In genomic region chr21:29072873-29073221, GRCh38 we compare ENCODE assay signal across 8 cellular contexts. TPM values are rescaled to one million over a fixed set of nuclear protein-coding genes. Genes with fewer than 3 reads are reported as not detected.
A peak's percentile ranks its signal among the peaks of the same experiment; 100 is the strongest.
DNase-seq lines count a peak whose midpoint lies in the region; ATAC-seq and TF ChIP-seq lines count a peak whose summit lies in the region.

No MANE protein-coding gene starts in this region.

- H3K27ac Mint-ChIP-seq in GM23338 (peak overlapping the region; percentile 100), T-cell (peak overlapping the region; percentile 98 to 99), progenitor cell of endocrine pancreas (peak overlapping the region; percentile 100)

- peaks cover 15% of the 10 kb centered on the region for H3K27me3 Mint-ChIP-seq in GM23338 (ENCODE audit: insufficient read depth, low read depth, poor library complexity)
- no peaks in the 10 kb centered on the region for H3K27me3 Mint-ChIP-seq in T-cell
- H3K27me3 Mint-ChIP-seq in progenitor cell of endocrine pancreas: no peaks in the 10 kb centered on the region

- H3K27ac ChIP-seq in GM23338 (ENCODE audit: low read depth): peak overlapping the region; percentile 77

- H3K4me3 ChIP-seq in BE2C (ENCODE audit: low read depth, low read length): peak overlapping the region; percentile 93
- peak overlapping the region; percentile 96 for H3K4me3 ChIP-seq in GM23338

- H3K4me3 Mint-ChIP-seq in GM23338 (peak overlapping the region; percentile 100), T-cell (peak overlapping the region; percentile 98 to 100 (median 100)), progenitor cell of endocrine pancreas (ENCODE audit: low read depth) (peak overlapping the region; percentile 100)

- H3K9me2 ChIP-seq in GM23338 (ENCODE audit: insufficient read depth): no peaks in the 10 kb centered on the region

- H3K36me3 ChIP-seq in BE2C (peaks cover 34% of the 10 kb centered on the region), GM23338 (ENCODE audit: insufficient read depth) (peaks cover 18% of the 10 kb centered on the region)

- H3F3A ChIP-seq in GM23338 (replicated peaks; ENCODE audit: low read depth): no peaks in the 10 kb centered on the region; the same call in 1 of the 2 replicates

- no peak for TF ChIP-seq CTCF in BE2C (IDR thresholded peaks at IDR 0.05; ENCODE audit: low read depth, low read length)
- no peak for TF ChIP-seq CTCF in GM23338 (conservative IDR thresholded peaks at IDR 0.05; ENCODE audit: low read depth in 2 of 2)
- TF ChIP-seq CTCF in progenitor cell of endocrine pancreas (IDR thresholded peaks at IDR 0.05; ENCODE audit: unreplicated experiment): no peak

- CTCF ChIA-PET in T-cell (lab: Charles Lee): interaction anchor here (0.6 to 2.1 kb wide), 4 partner anchors 11 to 51 kb away, joined by 3 to 12 read pairs (median 4); no protein-coding TSS in a partner anchor

- no peaks in the 10 kb centered on the region for H3K9me3 ChIP-seq in BE2C

- H3K4me1 ChIP-seq in BE2C (no peaks in the 10 kb centered on the region), GM23338 (ENCODE audit: insufficient read depth) (peaks cover 10% of the 10 kb centered on the region; the same call in 1 of the 2 replicates)

- peaks cover 34% of the 10 kb centered on the region for H4K20me1 ChIP-seq in GM23338 (replicated peaks; ENCODE audit: insufficient read depth)

- H3K4me2 ChIP-seq in GM23338: peak overlapping the region; percentile 95

- ATAC-seq in GM23338: peak; percentile 6
- ATAC-seq in T-cell (replicated peaks in 1 of 4): no peak
- ATAC-seq in HG02642 (IDR thresholded peaks at IDR 0.05; ENCODE audit: poor library complexity, unreplicated experiment): no peak
- ATAC-seq in GM19467 (IDR thresholded peaks at IDR 0.05; ENCODE audit: unreplicated experiment): no peak

- H3K4me1 Mint-ChIP-seq in GM23338 (peaks cover 16% of the 10 kb centered on the region), T-cell (peaks cover 48 to 64% (median 62%) of the 10 kb centered on the region in 3 donors), progenitor cell of endocrine pancreas (ENCODE audit: low read depth) (peaks cover 18% of the 10 kb centered on the region)

- no peak overlapping the region for H2AFZ ChIP-seq in GM23338

- DNase-seq in BE2C (peak; percentile 17), GM23338 (ENCODE audit: low spot score) (peak; percentile 47), T-cell (no peak), fibroblast of the conjunctiva (ENCODE audit: low read depth) (peak; percentile 3), progenitor cell of endocrine pancreas (ENCODE audit: low spot score, unreplicated experiment) (no peak), KG1 (lab: John Stamatoyannopoulos, UW) (no peak)

- H3K79me2 ChIP-seq in GM23338 (replicated peaks; ENCODE audit: insufficient read depth): peaks cover 56% of the 10 kb centered on the region

- H3K27me3 ChIP-seq in BE2C: no peaks in the 10 kb centered on the region
- H3K27me3 ChIP-seq in GM23338 (ENCODE audit: insufficient read depth): no peaks in the 10 kb centered on the region

- H3K36me3 Mint-ChIP-seq in GM23338 (ENCODE audit: low read depth) (peaks cover 31% of the 10 kb centered on the region), T-cell (peaks cover 9% of the 10 kb centered on the region), progenitor cell of endocrine pancreas (ENCODE audit: insufficient read depth) (peaks cover 1% of the 10 kb centered on the region)

- POLR2A ChIA-PET in T-cell (lab: Charles Lee): interaction anchor here (0.6 to 2.5 kb wide), 7 partner anchors 10 to 224 kb away, joined by 3 to 12 read pairs (median 5); partner anchors contain the start of genes LTN1 (in 1 of the 2), RWDD2B (in 1 of the 2) and USP16 (in 1 of the 2)

- H3K9me3 Mint-ChIP-seq in GM23338 (no peaks in the 10 kb centered on the region; the same call in 2 of the 3 replicates), T-cell (no peaks in the 10 kb centered on the region), progenitor cell of endocrine pancreas (ENCODE audit: low read depth) (no peaks in the 10 kb centered on the region)

TF ChIP-seq in GM23338, 12 proteins besides CTCF, POLR2A, EP300 and RAD21 (continues in another document):
- TF ChIP-seq EZH2 (IDR thresholded peaks at IDR 0.05; ENCODE audit: low read depth, unreplicated experiment) (no peak), NANOG (IDR thresholded peaks at IDR 0.05; ENCODE audit: borderline replicate concordance) (no peak), ETS1 (IDR thresholded peaks at IDR 0.05) (no peak), JUNB (IDR thresholded peaks at IDR 0.05; ENCODE audit: unreplicated experiment) (no peak), EZH2phosphoT487 (IDR thresholded peaks at IDR 0.05; ENCODE audit: unreplicated experiment) (no peak), CREB1 (CRISPR knock-in tag; IDR thresholded peaks at IDR 0.05; ENCODE audit: low read depth) (no peak), ZNF331 (CRISPR knock-in tag; IDR thresholded peaks at IDR 0.05; ENCODE audit: low read depth) (no peak)

RNA-seq across cellular contexts. Expression of gene CCT8, which starts 0.6 kb away (rescaled TPM):
- 211 TPM for polyA plus RNA-seq in BE2C (2012; ENCODE audit: insufficient read depth, insufficient read length, low read depth)
- 292 and 329 TPM in 2 replicates for total RNA-seq in GM23338 (2014; rRNA removed; shearing (Covaris generic))
- 270 and 304 TPM in 2 replicates for polyA plus RNA-seq in GM23338 (2016; fragmentation: Nextera tagmentation; extraction: Ambion mirVana)
- total RNA-seq in T-cell (100 to 1,000 TPM; 103 to 131 (median 115) TPM), progenitor cell of endocrine pancreas (208 and 223 TPM in 2 replicates)

RNA-seq across cellular contexts. Expression of gene USP16, which starts 48.4 kb away (rescaled TPM):
- 37.4 TPM for polyA plus RNA-seq in BE2C (2012; ENCODE audit: insufficient read depth, insufficient read length, low read depth)
- total RNA-seq in GM23338 (2014; rRNA removed; shearing (Covaris generic)): 19.7 TPM in 2 replicates
- polyA plus RNA-seq in GM23338 (2016; fragmentation: Nextera tagmentation; extraction: Ambion mirVana): 61.5 and 70.4 TPM in 2 replicates
- total RNA-seq in T-cell (10 to 100 TPM; 41.8 to 68.7 (median 45.4) TPM), progenitor cell of endocrine pancreas (32.5 and 33.9 TPM in 2 replicates)

RNA-seq across cellular contexts. Expression of gene RWDD2B, which starts 53.7 kb away (rescaled TPM):
- polyA plus RNA-seq in BE2C (2012; ENCODE audit: insufficient read depth, insufficient read length, low read depth): 18.7 TPM
- total RNA-seq in GM23338 (2014; rRNA removed; shearing (Covaris generic)): 3.0 and 3.8 TPM in 2 replicates
- polyA plus RNA-seq in GM23338 (2016; fragmentation: Nextera tagmentation; extraction: Ambion mirVana): 7.5 and 8.1 TPM in 2 replicates
- 1 to 10 TPM; 4.2 to 7.4 (median 6.2) TPM for total RNA-seq in T-cell
- total RNA-seq in progenitor cell of endocrine pancreas: 9.3 TPM in 2 replicates

RNA-seq across cellular contexts. Expression of gene MAP3K7CL, which starts 57.6 kb away (rescaled TPM):
- polyA plus RNA-seq in BE2C (2012; ENCODE audit: insufficient read depth, insufficient read length, low read depth): 0.39 TPM
- total RNA-seq in GM23338 (2014; rRNA removed; shearing (Covaris generic)): 1.2 and 3.6 TPM in 2 replicates
- polyA plus RNA-seq in GM23338 (2016; fragmentation: Nextera tagmentation; extraction: Ambion mirVana): 2.0 and 2.4 TPM in 2 replicates
- 1 to 10 TPM; 4.8 to 9.1 (median 7.4) TPM for total RNA-seq in T-cell
- 1.2 and 1.7 TPM in 2 replicates for total RNA-seq in progenitor cell of endocrine pancreas

Comparison
In these comparisons a context has a peak if more than half of its experiments do, and no peak if none do; other contexts are left out.
1. DNase-seq: peak in BE2C (single experiment), GM23338 (single experiment) and fibroblast of the conjunctiva (single experiment); none in T-cell (0 of 34), progenitor cell of endocrine pancreas (single experiment) and KG1 (single experiment).
2. Peak in every context shown above with its lines, with median percentiles within 50 percentile points of each other: H3K27ac Mint-ChIP-seq and H3K4me3 Mint-ChIP-seq.